In genomic region chr22:29267858-29268510, GRCh38 we compare ENCODE assay signal across 1 cellular context.
TF ChIP-seq lines count a peak whose summit lies in the region.

EWSR1 (plus strand) TSS chr22:29268268; CDS start chr22:29268337, 69 bp downstream.
RHBDD3 (minus strand) TSS chr22:29267981; CDS start chr22:29265626, 2,355 bp downstream.

TF ChIP-seq in GM12878, 131 proteins besides CTCF, POLR2A, EP300 and RAD21 (continued from another document and continues in another):
- no peak for TF ChIP-seq ATF3 (IDR thresholded peaks at IDR 0.05; ENCODE audit: borderline replicate concordance, extremely low read depth, low read depth, low read length)
- 0 out of 2 replicates have a peak, but pooled peaks have one; percentile 35 for TF ChIP-seq ZNF592 (IDR thresholded peaks at IDR 0.05)
- TF ChIP-seq BHLHE40 (IDR thresholded peaks at IDR 0.05; ENCODE audit: borderline replicate concordance in 1 of 2, low read depth in 2 of 2, low read length in 1 of 2): peak; percentile 99 to 100
- TF ChIP-seq MXI1 (IDR thresholded peaks at IDR 0.05; ENCODE audit: low read depth, low read length): no peak; the same call in 1 of the 2 replicates
- TF ChIP-seq SKIL (IDR thresholded peaks at IDR 0.05; ENCODE audit: low read depth, poor library complexity, severe bottlenecking): peak; percentile 99
- TF ChIP-seq CEBPZ (IDR thresholded peaks at IDR 0.05; ENCODE audit: low read depth, low read length): no peak
- TF ChIP-seq NR2C2 (IDR thresholded peaks at IDR 0.05; ENCODE audit: borderline replicate concordance, control insufficient read depth, insufficient read length, low read depth): no peak
- TF ChIP-seq ZSCAN29 (IDR thresholded peaks at IDR 0.05): no peak
- TF ChIP-seq YBX1 (IDR thresholded peaks at IDR 0.05): no peak
- peak; percentile 48 for TF ChIP-seq CBFB (IDR thresholded peaks at IDR 0.05; ENCODE audit: low read depth)
- peak; percentile 98 for TF ChIP-seq BACH1 (IDR thresholded peaks at IDR 0.05; ENCODE audit: borderline replicate concordance)
- TF ChIP-seq CEBPB (IDR thresholded peaks at IDR 0.05; ENCODE audit: borderline replicate concordance in 1 of 2, low read depth in 2 of 2, low read length in 2 of 2): no peak
- peak; percentile 89 for TF ChIP-seq RELA (IDR thresholded peaks at IDR 0.05; ENCODE audit: borderline replicate concordance, partially characterized antibody)
- no peak for TF ChIP-seq PML (IDR thresholded peaks at IDR 0.05; ENCODE audit: low read length)
- peak; percentile 99 for TF ChIP-seq JUNB (IDR thresholded peaks at IDR 0.05)
- 0 out of 2 replicates have a peak, but pooled peaks have one; percentile 31 for TF ChIP-seq CBX5 (IDR thresholded peaks at IDR 0.05; ENCODE audit: low read depth)
- TF ChIP-seq ZZZ3 (IDR thresholded peaks at IDR 0.05; ENCODE audit: control insufficient read depth, insufficient read length, low read depth): no peak
- TF ChIP-seq SP1 (IDR thresholded peaks at IDR 0.05; ENCODE audit: low read depth, low read length): no peak
- 0 out of 2 replicates have a peak, but pooled peaks have one; percentile 6 for TF ChIP-seq ZNF24 (IDR thresholded peaks at IDR 0.05)
- 0 out of 3 replicates have a peak, but pooled peaks have one; percentile 57 for TF ChIP-seq POU2F2 (IDR thresholded peaks at IDR 0.05; ENCODE audit: borderline replicate concordance, low read depth, low read length)
- peak; percentile 100 for TF ChIP-seq FOXK2 (IDR thresholded peaks at IDR 0.05)
- peak; percentile 43; the same call in 1 of the 2 replicates for TF ChIP-seq SUPT20H (IDR thresholded peaks at IDR 0.05; ENCODE audit: borderline replicate concordance, control insufficient read depth, low read depth, low read length)
- TF ChIP-seq ZBTB33 (IDR thresholded peaks at IDR 0.05): peak; percentile 27; the same call in 1 of the 2 replicates
- TF ChIP-seq HSF1 (IDR thresholded peaks at IDR 0.05; ENCODE audit: low read depth, low read length): no peak; the same call in 1 of the 2 replicates
- no peak for TF ChIP-seq RCOR1 (conservative IDR thresholded peaks at IDR 0.05; ENCODE audit: low read depth, low read length)
- no peak for TF ChIP-seq ZBED1 (IDR thresholded peaks at IDR 0.05; ENCODE audit: borderline replicate concordance)
- peak; percentile 95 for TF ChIP-seq TAF1 (IDR thresholded peaks at IDR 0.05; ENCODE audit: borderline replicate concordance, low read depth, low read length)
- peak; percentile 65 for TF ChIP-seq NKRF (conservative IDR thresholded peaks at IDR 0.05)
- TF ChIP-seq E2F4 (IDR thresholded peaks at IDR 0.05; ENCODE audit: low read depth, low read length): peak; percentile 41; the same call in 1 of the 2 replicates
- TF ChIP-seq REST (IDR thresholded peaks at IDR 0.05; ENCODE audit: low read depth, low read length): 0 out of 2 replicates have a peak, but pooled peaks have one; percentile 22
- TF ChIP-seq RBBP5 (conservative IDR thresholded peaks at IDR 0.05): no peak
- no peak for TF ChIP-seq SRF (IDR thresholded peaks at IDR 0.05; ENCODE audit: low read depth in 2 of 2, low read length in 2 of 2)
- TF ChIP-seq MEF2B (IDR thresholded peaks at IDR 0.05; ENCODE audit: partially characterized antibody, poor library complexity, severe bottlenecking): peak; percentile 23
- TF ChIP-seq SMAD1 (IDR thresholded peaks at IDR 0.05; ENCODE audit: low read depth, partially characterized antibody): peak; percentile 50
